ENCODE assay signal across 17 cellular contexts in the genomic region with DNA sequence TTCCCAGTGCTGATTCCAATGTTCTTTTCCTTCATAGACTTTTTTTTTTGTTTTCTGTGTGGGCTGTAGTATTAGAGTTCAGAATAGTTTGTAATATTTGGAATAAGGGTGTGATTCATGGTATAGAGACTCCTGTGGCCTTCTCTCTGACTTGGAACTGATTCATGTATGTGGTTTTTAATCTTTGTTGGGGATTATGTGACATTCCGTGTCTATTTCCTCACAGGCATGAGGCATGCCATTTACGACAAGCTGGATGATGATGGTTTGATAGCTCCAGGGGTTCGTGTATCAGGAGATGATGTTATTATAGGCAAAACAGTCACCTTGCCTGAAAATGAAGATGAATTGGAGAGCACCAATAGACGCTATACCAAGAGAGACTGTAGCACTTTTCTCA. TPM values are rescaled to one million over a fixed set of nuclear protein-coding genes. Genes with fewer than 3 reads are reported as not detected.
A peak's percentile ranks its signal among the peaks of the same experiment; 100 is the strongest.
DNase-seq lines count a peak whose midpoint lies in the region; ATAC-seq and TF ChIP-seq lines count a peak whose summit lies in the region.
"Had no signal": no experiment of that assay in that cellular context is flagged by ENCODE, and none has a peak within 500 bp of the region (broad histone marks: within the 10 kb centered on the region; RNA-seq: fewer than 3 reads in every experiment).

No MANE protein-coding gene starts in this region.

- H3K4me1 ChIP-seq in mammary epithelial cell (ENCODE audit: insufficient read depth, low read length) = peaks cover 25% of the 10 kb centered on the region

- intact Hi-C loops in mammary epithelial cell (cut with micrococcal nuclease) = no loop called here

- CTCF ChIA-PET in mammary epithelial cell (lab: Charles Lee; ENCODE audit: low non-redundant PET) = no interaction called here
- CTCF ChIA-PET in activated CD8-positive, alpha-beta memory T cell treated with anti-CD3 and anti-CD28 coated beads, Interleukin-2, amount 10 ng/mL, durations not matched to agents 7 days and 5 days (lab: Charles Lee) = no interaction called here

- H3K27ac Mint-ChIP-seq in effector memory CD8-positive, alpha-beta T cell = peak overlapping the region in 1 of 2 donors; percentile 2
- no peak overlapping the region for H3K27ac Mint-ChIP-seq in activated CD8-positive, alpha-beta memory T cell treated with anti-CD3 and anti-CD28 coated beads, Interleukin-2, amount 10 ng/mL, durations not matched to agents 7 days and 5 days
- H3K27ac Mint-ChIP-seq: activated naive CD8-positive, alpha-beta T cell treated with anti-CD3 and anti-CD28 coated beads, Interleukin-2, amount 50 U/mL, for 24 hours; progenitor cell of endocrine pancreas had no signal

- H3K9me3 Mint-ChIP-seq in effector memory CD8-positive, alpha-beta T cell = no peaks in the 10 kb centered on the region
- H3K9me3 Mint-ChIP-seq in activated CD8-positive, alpha-beta memory T cell treated with anti-CD3 and anti-CD28 coated beads, Interleukin-2, amount 10 ng/mL, durations not matched to agents 7 days and 5 days (ENCODE audit: low read depth) = no peaks in the 10 kb centered on the region
- H3K9me3 Mint-ChIP-seq: activated naive CD8-positive, alpha-beta T cell treated with anti-CD3 and anti-CD28 coated beads, Interleukin-2, amount 50 U/mL, for 24 hours; CD4-positive, alpha-beta memory T cell had no signal

- H3K4me1 Mint-ChIP-seq in effector memory CD8-positive, alpha-beta T cell (ENCODE audit: low read depth in 2 of 2) = peaks cover 0 to 11% of the 10 kb centered on the region in 2 donors
- peaks cover 4% of the 10 kb centered on the region for H3K4me1 Mint-ChIP-seq in activated CD8-positive, alpha-beta memory T cell treated with anti-CD3 and anti-CD28 coated beads, Interleukin-2, amount 10 ng/mL, durations not matched to agents 7 days and 5 days
- H3K4me1 Mint-ChIP-seq: activated naive CD8-positive, alpha-beta T cell treated with anti-CD3 and anti-CD28 coated beads, Interleukin-2, amount 50 U/mL, for 24 hours had no signal

- DNase-seq in AG10803 (ENCODE audit: low read depth) (peak; percentile 83), HT1080 (ENCODE audit: low read depth) (peak; percentile 98), mammary epithelial cell (peak; percentile 90), kidney tubule cell (ENCODE audit: low spot score) (peak; percentile 69), NCI-H1105 (lab: John Stamatoyannopoulos, UW) (no peak), superior temporal gyrus (ENCODE audit: extremely low spot score) (no peak)
- no peak for DNase-seq in effector memory CD8-positive, alpha-beta T cell
- DNase-seq in activated CD8-positive, alpha-beta memory T cell treated with anti-CD3 and anti-CD28 coated beads, Interleukin-2, amount 10 ng/mL, durations not matched to agents 7 days and 5 days = no peak
- DNase-seq: activated naive CD8-positive, alpha-beta T cell treated with anti-CD3 and anti-CD28 coated beads, Interleukin-2, amount 50 U/mL, for 24 hours; CD4-positive, alpha-beta memory T cell; midbrain; NCI-H1417 treated with DMSO at 0.1 percent for 48 hours; NCI-H510A treated with DMSO at 0.1 percent for 48 hours; RPMI8226; stimulated activated CD4-positive, alpha-beta T cell treated with anti-CD3 and anti-CD28 coated beads, Interleukin-4, amount 100 ng/mL, for 24 hours; stimulated activated naive CD8-positive, alpha-beta T cell treated with anti-CD3 and anti-CD28 coated beads, Interleukin-15, Interleukin-2, amounts not matched to agents 100 U/mL and 50 U/mL, for 24 hours had no signal

- H3K36me3 Mint-ChIP-seq in effector memory CD8-positive, alpha-beta T cell (ENCODE audit: insufficient read depth) = peaks cover 94% of the 10 kb centered on the region
- H3K36me3 Mint-ChIP-seq in activated CD8-positive, alpha-beta memory T cell treated with anti-CD3 and anti-CD28 coated beads, Interleukin-2, amount 10 ng/mL, durations not matched to agents 7 days and 5 days = peaks cover 75% of the 10 kb centered on the region

- 36% methylated on average over 4 of the region's 4 CpGs for WGBS in mammary epithelial cell (ENCODE audit: low coverage, missing lambda C conversion rate)

- H3K9me3 ChIP-seq in mammary epithelial cell (replicated peaks; ENCODE audit: insufficient read depth, low read length) = no peaks in the 10 kb centered on the region

- H3K79me2 ChIP-seq in mammary epithelial cell (ENCODE audit: insufficient read depth, low read length) = peaks cover 22% of the 10 kb centered on the region

- dilution Hi-C loops in mammary epithelial cell (cut with HindIII; ENCODE audit: low sequenced_read_pairs) = no loop called here

- no peaks in the 10 kb centered on the region for H3K27me3 Mint-ChIP-seq in effector memory CD8-positive, alpha-beta T cell
- H3K27me3 Mint-ChIP-seq in activated CD8-positive, alpha-beta memory T cell treated with anti-CD3 and anti-CD28 coated beads, Interleukin-2, amount 10 ng/mL, durations not matched to agents 7 days and 5 days = no peaks in the 10 kb centered on the region
- H3K27me3 Mint-ChIP-seq: activated naive CD8-positive, alpha-beta T cell treated with anti-CD3 and anti-CD28 coated beads, Interleukin-2, amount 50 U/mL, for 24 hours; CD4-positive, alpha-beta memory T cell; progenitor cell of endocrine pancreas had no signal

- no TSS peak for BruUV-seq in mammary epithelial cell (replicated peaks; lab: Mats Ljungman, UMichigan)

- H3K4me3 ChIP-seq in AG10803 (ENCODE audit: low read length) (no peak overlapping the region), mammary epithelial cell (replicated peaks in 1 of 3; ENCODE audit: insufficient read depth in 1 of 3, low read depth in 2 of 3, low read length in 3 of 3) (no peak overlapping the region)

- no peaks in the 10 kb centered on the region for H3K27me3 ChIP-seq in mammary epithelial cell (ENCODE audit: insufficient read depth, low read length)

- H2AFZ ChIP-seq in mammary epithelial cell (ENCODE audit: low read depth, low read length) = no peak overlapping the region

- H3K36me3 ChIP-seq in mammary epithelial cell (ENCODE audit: insufficient read depth, low read length) = peaks cover 55% of the 10 kb centered on the region

- ATAC-seq in effector memory CD8-positive, alpha-beta T cell (replicated peaks) = no peak
- ATAC-seq in activated CD8-positive, alpha-beta memory T cell treated with anti-CD3 and anti-CD28 coated beads, Interleukin-2, amount 10 ng/mL, durations not matched to agents 7 days and 5 days = no peak
- ATAC-seq: activated naive CD8-positive, alpha-beta T cell treated with anti-CD3 and anti-CD28 coated beads, Interleukin-2, amount 50 U/mL, for 24 hours; stimulated activated naive CD8-positive, alpha-beta T cell treated with anti-CD3 and anti-CD28 coated beads, Interleukin-15, Interleukin-2, amounts not matched to agents 100 U/mL and 50 U/mL, for 24 hours had no signal

- H4K20me1 ChIP-seq in mammary epithelial cell (ENCODE audit: insufficient read depth, low read length) = no peaks in the 10 kb centered on the region

- in situ Hi-C loops in mammary epithelial cell (cut with MboI; ENCODE audit: low sequenced_read_pairs in 2 of 2) = no loop called here

- no peak overlapping the region for H3K4me2 ChIP-seq in mammary epithelial cell (ENCODE audit: insufficient read depth, low read depth, low read length)

- H3K9ac ChIP-seq in mammary epithelial cell (ENCODE audit: insufficient read depth, low read length) = no peak overlapping the region

- TF ChIP-seq CTCF in AG10803 (conservative IDR thresholded peaks at IDR 0.05; ENCODE audit: low read length) (no peak), mammary epithelial cell (conservative IDR thresholded peaks at IDR 0.05 in 1 of 2, IDR thresholded peaks at IDR 0.05 in 1 of 2; ENCODE audit: extremely low read depth in 1 of 2, insufficient read depth in 1 of 2, low read depth in 1 of 2, low read length in 2 of 2) (no peak)

- H3K27ac ChIP-seq in mammary epithelial cell (ENCODE audit: insufficient read depth, low read depth, low read length) = peak overlapping the region; percentile 32

- no peak overlapping the region for H3K4me3 Mint-ChIP-seq in effector memory CD8-positive, alpha-beta T cell
- H3K4me3 Mint-ChIP-seq in activated CD8-positive, alpha-beta memory T cell treated with anti-CD3 and anti-CD28 coated beads, Interleukin-2, amount 10 ng/mL, durations not matched to agents 7 days and 5 days = no peak overlapping the region
- H3K4me3 Mint-ChIP-seq: activated naive CD8-positive, alpha-beta T cell treated with anti-CD3 and anti-CD28 coated beads, Interleukin-2, amount 50 U/mL, for 24 hours; CD4-positive, alpha-beta memory T cell had no signal

RNA-seq across cellular contexts. Expression of gene POLR2B, which starts 44.4 kb away (rescaled TPM):
- 116 and 122 TPM in 2 replicates for total RNA-seq in HT1080 (2014; rRNA removed; shearing (Covaris generic))
- 92.4 and 101 TPM in 2 replicates for polyA plus RNA-seq in HT1080 (2015; cell fraction: cytosol; rRNA removed)
- polyA plus RNA-seq in HT1080 (2015; cell fraction: nucleus; rRNA removed) = 305 and 318 TPM in 2 replicates
- total RNA-seq in mammary epithelial cell = 100 to 1,000 TPM; 104 to 105 TPM
- polyA plus RNA-seq in mammary epithelial cell = 57.4 TPM
- 56.2 TPM for polyA minus RNA-seq in mammary epithelial cell
- 100 to 1,000 TPM; 121 to 137 TPM for total RNA-seq in activated CD8-positive, alpha-beta memory T cell treated with anti-CD3 and anti-CD28 coated beads, Interleukin-2, amount 10 ng/mL, durations not matched to agents 7 days and 5 days

RNA-seq across cellular contexts. Expression of gene NOA1, which starts 45.7 kb away (rescaled TPM):
- 21.4 and 23.5 TPM in 2 replicates for total RNA-seq in HT1080 (2014; rRNA removed; shearing (Covaris generic))
- 24.5 and 25.3 TPM in 2 replicates for polyA plus RNA-seq in HT1080 (2015; cell fraction: cytosol; rRNA removed)
- polyA plus RNA-seq in HT1080 (2015; cell fraction: nucleus; rRNA removed) = 27.6 and 28.1 TPM in 2 replicates
- 10 to 100 TPM; 16.1 to 22.7 TPM for total RNA-seq in mammary epithelial cell
- 15.2 TPM for polyA plus RNA-seq in mammary epithelial cell
- polyA minus RNA-seq in mammary epithelial cell = 10.2 TPM
- total RNA-seq in activated CD8-positive, alpha-beta memory T cell treated with anti-CD3 and anti-CD28 coated beads, Interleukin-2, amount 10 ng/mL, durations not matched to agents 7 days and 5 days = 10 to 100 TPM; 23.0 to 25.8 TPM

Comparison
In these comparisons a context has a peak if more than half of its experiments do, and no peak if none do; other contexts are left out.
1. DNase-seq: peak in AG10803 (single experiment), HT1080 (single experiment), mammary epithelial cell (single experiment) and kidney tubule cell (single experiment); none in NCI-H1105 (single experiment), superior temporal gyrus (single experiment), effector memory CD8-positive, alpha-beta T cell (0 of 3) and activated CD8-positive, alpha-beta memory T cell treated with anti-CD3 and anti-CD28 coated beads, Interleukin-2, amount 10 ng/mL, durations not matched to agents 7 days and 5 days (single experiment).